23 cellular contexts compared by ENCODE assay signal in the genomic region with DNA sequence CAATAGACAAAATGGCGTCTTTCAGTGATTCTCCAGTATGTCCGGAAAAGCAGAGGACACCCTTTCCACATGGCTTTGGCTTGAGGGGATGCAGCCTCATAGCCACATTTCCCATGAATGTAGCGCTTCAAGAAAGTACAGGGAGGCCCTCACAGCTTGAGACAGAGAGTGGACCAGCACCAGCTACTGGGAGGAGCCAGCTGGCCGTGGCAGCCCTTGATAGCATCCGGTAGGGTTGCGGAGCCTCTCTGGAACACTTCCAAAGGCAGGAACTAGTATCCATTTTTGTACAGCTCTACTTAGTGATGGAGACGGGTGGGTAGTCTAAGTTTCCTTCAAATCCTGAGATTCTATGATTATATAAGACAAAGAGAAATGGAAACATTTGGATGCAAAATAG.
DNase-seq lines count a peak whose midpoint lies in the region; ATAC-seq and TF ChIP-seq lines count a peak whose summit lies in the region.
"Had no signal": no experiment of that assay in that cellular context is flagged by ENCODE, and none has a peak within 500 bp of the region (broad histone marks: within the 10 kb centered on the region; RNA-seq: fewer than 3 reads in every experiment).

No MANE protein-coding gene starts in this region.

- H3K9me3 ChIP-seq in gastroesophageal sphincter (no peaks in the 10 kb centered on the region), smooth muscle cell (replicated peaks; ENCODE audit: low read depth) (no peaks in the 10 kb centered on the region), breast epithelium (no peaks in the 10 kb centered on the region)
- H3K9me3 ChIP-seq: A549, Caco-2, HAP-1 had no signal

- 42 to 86% methylated on average over 3 to 7 of the region's 7 CpGs for WGBS in gastroesophageal sphincter (ENCODE audit: low coverage in 1 of 2), 2 donors
- 69% methylated on average over 7 of the region's 7 CpGs for WGBS in smooth muscle cell (ENCODE audit: low lambda C conversion rate)

- peaks cover 40% of the 10 kb centered on the region for H3K36me3 Mint-ChIP-seq in brain
- H3K36me3 Mint-ChIP-seq: CD4-positive, alpha-beta memory T cell had no signal

- H3K27me3 ChIP-seq in gastroesophageal sphincter (no peaks in the 10 kb centered on the region), smooth muscle cell (ENCODE audit: low read depth) (no peaks in the 10 kb centered on the region), breast epithelium (no peaks in the 10 kb centered on the region)

- peaks cover 72% of the 10 kb centered on the region for H3K4me1 Mint-ChIP-seq in brain
- H3K4me1 Mint-ChIP-seq: CD4-positive, alpha-beta memory T cell had no signal

- no peak overlapping the region for H3K4me3 Mint-ChIP-seq in brain
- H3K4me3 Mint-ChIP-seq: CD4-positive, alpha-beta memory T cell had no signal

- H3K4me2 ChIP-seq in smooth muscle cell, result peak overlapping the region; percentile 14
- H3K4me2 ChIP-seq: A549, PC-9 had no signal

- H3K9ac ChIP-seq in smooth muscle cell (ENCODE audit: low read depth), result no peak overlapping the region

- no peaks in the 10 kb centered on the region for H4K20me1 ChIP-seq in smooth muscle cell (ENCODE audit: low read depth)

- H3K27ac ChIP-seq in gastroesophageal sphincter, result peak overlapping the region; percentile 40 to 54 (median 51)
- no peak overlapping the region for H3K27ac ChIP-seq in smooth muscle cell (ENCODE audit: low read depth)
- H3K27ac ChIP-seq in breast epithelium, result no peak overlapping the region
- H3K27ac ChIP-seq: A549, PC-9 had no signal

- peak overlapping the region in 3 of 5 experiments; percentile 31 to 63 (median 42) for H3K27ac Mint-ChIP-seq in brain
- H3K27ac Mint-ChIP-seq: CD4-positive, alpha-beta memory T cell had no signal

- no peaks in the 10 kb centered on the region for H3K79me2 ChIP-seq in smooth muscle cell (ENCODE audit: low read depth)

- no peak for TF ChIP-seq CTCF in brain (conservative IDR thresholded peaks at IDR 0.05)
- TF ChIP-seq CTCF in gastroesophageal sphincter (IDR thresholded peaks at IDR 0.05), result no peak
- TF ChIP-seq CTCF in smooth muscle cell (IDR thresholded peaks at IDR 0.05; ENCODE audit: borderline replicate concordance, insufficient read depth, poor library complexity, severe bottlenecking), result no peak
- TF ChIP-seq CTCF in breast epithelium (IDR thresholded peaks at IDR 0.05), result no peak

- TF ChIP-seq POLR2A in gastroesophageal sphincter (IDR thresholded peaks at IDR 0.05) (no peak), breast epithelium (IDR thresholded peaks at IDR 0.05) (no peak)

- intact Hi-C loops in left ventricle myocardium superior (cut with micrococcal nuclease), result no loop called here
- intact Hi-C loops in Right ventricle myocardium superior (cut with DNase I), result no loop called here
- intact Hi-C loops in breast epithelium (cut with DNase I; ENCODE audit: low total_unique reads), result no loop called here

- H2AFZ ChIP-seq in smooth muscle cell (ENCODE audit: low read depth), result no peak overlapping the region
- H2AFZ ChIP-seq: PC-9 had no signal

- ATAC-seq in left ventricle myocardium superior, result peak; percentile 12
- no peak for ATAC-seq in Right ventricle myocardium superior (ENCODE audit: poor library complexity)
- no peak for ATAC-seq in gastroesophageal sphincter
- ATAC-seq: A549, GM12878 had no signal

- DNase-seq in left ventricle myocardium superior, result no peak
- no peak for DNase-seq in Right ventricle myocardium superior
- DNase-seq in smooth muscle cell (lab: John Stamatoyannopoulos, UW; ENCODE audit: unreplicated experiment), result no peak
- DNase-seq in breast epithelium (ENCODE audit: low spot score in 2 of 2), result no peak
- DNase-seq in COLO668 (lab: John Stamatoyannopoulos, UW; ENCODE audit: unreplicated experiment), result no peak
- DNase-seq in middle frontal gyrus (ENCODE audit: extremely low spot score, low spot score), result no peak
- DNase-seq: AML-193; Caco-2; CD4-positive, alpha-beta memory T cell; GDM1; GOT3; NCI-H1092 treated with DMSO at 0.1 percent for 48 hours; NCI-H1436 treated with DMSO at 0.1 percent for 48 hours; NCI-H2029; PC-9; RPMI8226; SHP77 treated with DMSO at 0.1 percent for 48 hours; SW 1271 had no signal

- TF ChIP-seq EP300 in gastroesophageal sphincter (IDR thresholded peaks at IDR 0.05), result no peak

- no peaks in the 10 kb centered on the region for H3K27me3 Mint-ChIP-seq in brain

- H3K4me1 ChIP-seq in gastroesophageal sphincter (peaks cover 6 to 39% (median 11%) of the 10 kb centered on the region in 3 donors), smooth muscle cell (ENCODE audit: low read depth) (peaks cover 13% of the 10 kb centered on the region), breast epithelium (no peaks in the 10 kb centered on the region)
- H3K4me1 ChIP-seq: A549, Caco-2, HAP-1 had no signal

- H3K36me3 ChIP-seq in gastroesophageal sphincter, result no peaks in the 10 kb centered on the region
- H3K36me3 ChIP-seq in smooth muscle cell (ENCODE audit: low read depth), result no peaks in the 10 kb centered on the region
- H3K36me3 ChIP-seq in breast epithelium, result no peaks in the 10 kb centered on the region

- no peaks in the 10 kb centered on the region for H3K9me3 Mint-ChIP-seq in brain
- H3K9me3 Mint-ChIP-seq: CD4-positive, alpha-beta memory T cell had no signal

- H3F3A ChIP-seq in smooth muscle cell (ENCODE audit: low read depth), result no peaks in the 10 kb centered on the region

- H3K4me3 ChIP-seq in gastroesophageal sphincter, result no peak overlapping the region
- no peak overlapping the region for H3K4me3 ChIP-seq in smooth muscle cell
- H3K4me3 ChIP-seq in breast epithelium, result no peak overlapping the region
- H3K4me3 ChIP-seq: A549, GM12878, HAP-1, PC-9 had no signal

Comparison
In these comparisons a context has a peak if more than half of its experiments do, and no peak if none do; other contexts are left out.
1. H3K27ac ChIP-seq: peak in gastroesophageal sphincter (4 of 4); none in smooth muscle cell (single experiment) and breast epithelium (0 of 2).